In the genomic region with DNA sequence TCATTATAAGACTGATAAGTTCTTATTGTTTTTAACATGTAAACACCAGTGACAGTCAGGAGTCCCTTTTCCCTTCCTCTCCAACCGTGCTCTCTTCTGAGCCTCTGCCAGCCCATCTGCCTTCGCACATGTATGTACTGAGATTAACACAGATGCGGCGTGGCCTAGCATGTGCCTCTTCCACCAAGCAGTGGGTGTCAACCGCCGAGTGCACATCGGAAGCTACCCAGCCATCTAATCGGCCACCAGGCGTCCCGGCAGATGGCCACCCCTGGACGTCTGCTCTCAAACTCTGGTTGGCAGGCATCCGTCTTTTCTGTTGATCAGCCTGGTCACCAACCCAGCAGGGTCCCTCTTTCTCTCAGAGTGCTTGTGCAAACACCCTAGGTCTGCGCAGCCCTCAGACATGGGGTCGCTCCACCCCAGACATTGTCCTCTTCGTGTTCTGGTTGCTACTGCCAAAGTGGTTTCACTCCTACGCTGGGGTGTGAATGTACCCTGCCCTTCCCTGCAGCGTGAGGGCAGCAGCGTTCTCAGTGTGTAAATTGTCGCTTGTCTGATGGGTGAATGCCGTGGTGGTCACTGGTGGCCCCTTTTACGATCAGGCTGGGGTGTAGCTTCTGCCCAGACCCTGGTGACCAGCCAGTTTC, we compare ENCODE assay signal across 19 cellular contexts. TPM values are rescaled to one million over a fixed set of nuclear protein-coding genes. Genes with fewer than 3 reads are reported as not detected.
A peak's percentile ranks its signal among the peaks of the same experiment; 100 is the strongest.
DNase-seq lines count a peak whose midpoint lies in the region; ATAC-seq, FAIRE-seq and TF ChIP-seq lines count a peak whose summit lies in the region.
"Had no signal": no experiment of that assay in that cellular context is flagged by ENCODE, and none has a peak within 500 bp of the region (broad histone marks: within the 10 kb centered on the region; RNA-seq: fewer than 3 reads in every experiment).

No MANE protein-coding gene starts in this region.

- DNase-seq in HepG2 (ENCODE audit: low spot score) (no peak), right lobe of liver (no peak), NCI-H2081 (lab: John Stamatoyannopoulos, UW) (peak; percentile 64 to 84), cerebellar cortex (ENCODE audit: low spot score) (peak; percentile 60), H4 (ENCODE audit: low spot score) (no peak), SJCRH30 (no peak)
- DNase-seq: CD4-positive, CD25-positive, alpha-beta regulatory T cell; DND-41; KG1; NCI-H1048; NCI-H1930; NCI-H526; PC-9; Right ventricle myocardium superior had no signal

- H3K27ac ChIP-seq in HepG2 (ENCODE audit: extremely low read length, insufficient read depth, low read length) (no peak overlapping the region), right lobe of liver (no peak overlapping the region), SJCRH30 (no peak overlapping the region)
- H3K27ac ChIP-seq: A549, PC-9 had no signal

- H4K20me1 ChIP-seq in HepG2 (ENCODE audit: insufficient read depth, low read length) = peaks cover 4% of the 10 kb centered on the region; the same call in 1 of the 2 replicates

- H3K4me1 ChIP-seq in HepG2 (ENCODE audit: insufficient read depth, low read length) = no peaks in the 10 kb centered on the region
- H3K4me1 ChIP-seq in right lobe of liver = no peaks in the 10 kb centered on the region
- peaks cover 21% of the 10 kb centered on the region for H3K4me1 ChIP-seq in SJCRH30

- ATAC-seq in HepG2 (no peak), right lobe of liver (no peak), GM21515 (IDR thresholded peaks at IDR 0.05; ENCODE audit: unreplicated experiment) (no peak), GM21576 (IDR thresholded peaks at IDR 0.05; ENCODE audit: unreplicated experiment) (no peak)
- ATAC-seq: A549, HCT116, SK-N-SH treated with all-trans-retinoic acid at 6 μM for 48 hours had no signal

- no peak for TF ChIP-seq POLR2A in HepG2 (IDR thresholded peaks at IDR 0.05; ENCODE audit: insufficient read depth in 1 of 2, low read depth in 2 of 2, low read length in 2 of 2)
- no peak for TF ChIP-seq POLR2A in right lobe of liver (IDR thresholded peaks at IDR 0.05)

- POLR2A ChIA-PET in HepG2 (lab: Yijun Ruan, JAX) = no interaction called here

- TF ChIP-seq EP300 in HepG2 (IDR thresholded peaks at IDR 0.05; ENCODE audit: low read depth in 2 of 2, low read length in 2 of 2) (no peak), HepG2 (CRISPR knock-in tag; IDR thresholded peaks at IDR 0.05; ENCODE audit: borderline replicate concordance) (no peak)

- H3K9ac ChIP-seq in HepG2 (ENCODE audit: insufficient read depth, low read depth, low read length) = no peak overlapping the region

- intact Hi-C loops in HepG2 (cut with micrococcal nuclease; ENCODE audit: unreplicated experiment) (no loop called here), right lobe of liver (cut with DNase I) (loop anchor here (10.0 kb wide), 2 partner anchors 83 to 183 kb away; no protein-coding TSS in a partner anchor)

- in situ Hi-C loops in HepG2 (cut with HindIII; ENCODE audit: extremely low pct_ligation_motif_present, low pct_unique_long_range_greater_than_20kb) = no loop called here

- H3K36me3 ChIP-seq in HepG2 (replicated peaks in 1 of 2; ENCODE audit: control insufficient read depth in 1 of 2, insufficient read depth in 2 of 2, low read length in 2 of 2) (peaks cover 43 to 89% of the 10 kb centered on the region in 2 experiments; a peak in 4 of 5 replicates), right lobe of liver (peaks cover 0 to 73% (median 25%) of the 10 kb centered on the region in 4 donors), SJCRH30 (peaks cover 66% of the 10 kb centered on the region)

- FAIRE-seq in HepG2 (lab: Jason Lieb, UNC) = no peak
- FAIRE-seq: A549 had no signal

- BruUV-seq in HepG2 (replicated peaks; lab: Mats Ljungman, UMichigan) = TSS peak; percentile 30

- H3K4me2 ChIP-seq in HepG2 (ENCODE audit: low read depth, low read length) = no peak overlapping the region
- H3K4me2 ChIP-seq: A549, PC-9 had no signal

- CTCF ChIA-PET in HepG2 (lab: Yijun Ruan, JAX; ENCODE audit: low intra/inter-chr PET ratio, low total read pairs) = no interaction called here

- 97% methylated on average over 21 of the region's 21 CpGs for WGBS in HepG2 (ENCODE audit: low lambda C conversion rate)
- 92% methylated on average over 6 of the region's 21 CpGs for WGBS in right lobe of liver (ENCODE audit: insufficient coverage, low coverage, low lambda C conversion rate, missing lambda C conversion rate)

- H3K27me3 ChIP-seq in HepG2 (ENCODE audit: control insufficient read depth in 1 of 2, insufficient read depth in 2 of 2, low read length in 2 of 2) = no peaks in the 10 kb centered on the region
- H3K27me3 ChIP-seq in right lobe of liver = no peaks in the 10 kb centered on the region
- no peaks in the 10 kb centered on the region for H3K27me3 ChIP-seq in SJCRH30

- H3K9me3 ChIP-seq in HepG2 (ENCODE audit: low read length) = no peaks in the 10 kb centered on the region
- no peaks in the 10 kb centered on the region for H3K9me3 ChIP-seq in right lobe of liver
- no peaks in the 10 kb centered on the region for H3K9me3 ChIP-seq in SJCRH30 (replicated peaks)
- H3K9me3 ChIP-seq: A549 had no signal

- H3K79me2 ChIP-seq in HepG2 (ENCODE audit: insufficient read depth, low read length) = no peaks in the 10 kb centered on the region

- H2AFZ ChIP-seq in HepG2 (ENCODE audit: low read length) = no peak overlapping the region
- H2AFZ ChIP-seq: PC-9 had no signal

- TF ChIP-seq RAD21 in HepG2 (CRISPR knock-in tag; IDR thresholded peaks at IDR 0.05) = no peak

- TF ChIP-seq CTCF in HepG2 (CRISPR knock-in tag; IDR thresholded peaks at IDR 0.05) = no peak
- TF ChIP-seq CTCF in right lobe of liver (IDR thresholded peaks at IDR 0.05) = no peak

- no peak overlapping the region for H3K4me3 ChIP-seq in HepG2 (replicated peaks in 1 of 3; ENCODE audit: insufficient read depth in 1 of 3, low read depth in 2 of 3, low read length in 3 of 3)
- H3K4me3 ChIP-seq in right lobe of liver = no peak overlapping the region
- no peak overlapping the region for H3K4me3 ChIP-seq in SJCRH30
- H3K4me3 ChIP-seq: A549, PC-9 had no signal

TF ChIP-seq in HepG2, 621 proteins besides CTCF, POLR2A, EP300 and RAD21:
- TF ChIP-seq, protein P1, sequence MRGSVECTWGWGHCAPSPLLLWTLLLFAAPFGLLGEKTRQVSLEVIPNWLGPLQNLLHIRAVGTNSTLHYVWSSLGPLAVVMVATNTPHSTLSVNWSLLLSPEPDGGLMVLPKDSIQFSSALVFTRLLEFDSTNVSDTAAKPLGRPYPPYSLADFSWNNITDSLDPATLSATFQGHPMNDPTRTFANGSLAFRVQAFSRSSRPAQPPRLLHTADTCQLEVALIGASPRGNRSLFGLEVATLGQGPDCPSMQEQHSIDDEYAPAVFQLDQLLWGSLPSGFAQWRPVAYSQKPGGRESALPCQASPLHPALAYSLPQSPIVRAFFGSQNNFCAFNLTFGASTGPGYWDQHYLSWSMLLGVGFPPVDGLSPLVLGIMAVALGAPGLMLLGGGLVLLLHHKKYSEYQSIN (CRISPR knock-in tag; IDR thresholded peaks at IDR 0.05; ENCODE audit: borderline replicate concordance) = no peak
- no peak for TF ChIP-seq HNRNPH1 (optimal IDR thresholded peaks at IDR 0.05; ENCODE audit: low read depth, low read length)
- TF ChIP-seq NCOA1 (CRISPR knock-in tag; IDR thresholded peaks at IDR 0.05) = no peak
- TF ChIP-seq MZF1 (CRISPR knock-in tag; IDR thresholded peaks at IDR 0.05; ENCODE audit: borderline replicate concordance) = no peak
- TF ChIP-seq RFX1 (IDR thresholded peaks at IDR 0.05) = no peak
- no peak for TF ChIP-seq SYNCRIP (IDR thresholded peaks at IDR 0.05; ENCODE audit: insufficient read depth, low read depth, low read length)
- no peak for TF ChIP-seq HNRNPL (IDR thresholded peaks at IDR 0.05; ENCODE audit: low read depth, low read length)
- TF ChIP-seq, protein P2, sequence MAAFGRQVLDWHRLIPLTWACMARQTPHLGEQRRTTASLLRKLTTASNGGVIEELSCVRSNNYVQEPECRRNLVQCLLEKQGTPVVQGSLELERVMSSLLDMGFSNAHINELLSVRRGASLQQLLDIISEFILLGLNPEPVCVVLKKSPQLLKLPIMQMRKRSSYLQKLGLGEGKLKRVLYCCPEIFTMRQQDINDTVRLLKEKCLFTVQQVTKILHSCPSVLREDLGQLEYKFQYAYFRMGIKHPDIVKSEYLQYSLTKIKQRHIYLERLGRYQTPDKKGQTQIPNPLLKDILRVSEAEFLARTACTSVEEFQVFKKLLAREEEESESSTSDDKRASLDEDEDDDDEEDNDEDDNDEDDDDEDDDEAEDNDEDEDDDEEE (CRISPR knock-in tag; IDR thresholded peaks at IDR 0.05) = no peak
- no peak for TF ChIP-seq NFIC (IDR thresholded peaks at IDR 0.05; ENCODE audit: low read length)
- TF ChIP-seq FLYWCH1 (CRISPR knock-in tag; IDR thresholded peaks at IDR 0.05) = no peak
TF ChIP-seq in HepG2: peak in this region for 0.

RNA-seq across cellular contexts. Expression of a gene that starts 57.7 kb away (rescaled TPM):
- total RNA-seq in HepG2 (2016; rRNA removed; fragmentation: Illumina TruSeq; extraction: Trizol) (24.0 and 51.6 TPM in 2 replicates), right lobe of liver (100 to 1,000 TPM in 1 of 6 experiments, 10 to 100 TPM in 4, 1 to 10 TPM in 1; 8.6 to 117 (median 26.8) TPM)
- 18.8 and 19.8 TPM in 2 replicates for total RNA-seq in HepG2 (2016; cell fraction: cytosol; rRNA removed; fragmentation: Illumina TruSeq; extraction: Trizol; ENCODE audit: low read depth)
- 20.6 and 54.1 TPM in 2 replicates for total RNA-seq in HepG2 (2016; cell fraction: insoluble cytoplasmic fraction; rRNA removed; fragmentation: Illumina TruSeq; extraction: Trizol)
- 25.2 and 30.7 TPM in 2 replicates for total RNA-seq in HepG2 (2016; cell fraction: membrane; rRNA removed; fragmentation: Illumina TruSeq; extraction: Trizol)
- total RNA-seq in HepG2 (2016; cell fraction: nucleus; rRNA removed; fragmentation: Illumina TruSeq; extraction: Trizol) = 55.9 and 71.2 TPM in 2 replicates
- polyA plus RNA-seq in HepG2 (2011; rRNA removed) = 92.5 and 135 TPM in 2 replicates
- polyA plus RNA-seq in HepG2 (2011; cell fraction: cytosol; rRNA removed) = 45.7 and 58.8 TPM in 2 replicates
- polyA plus RNA-seq in HepG2 (2011; cell fraction: nucleus; rRNA removed) = 95.8 and 112 TPM in 2 replicates
- polyA plus RNA-seq in HepG2 (2012) = 45.0 and 107 TPM in 2 replicates
- 3.2 and 4.4 TPM in 2 replicates for polyA plus RNA-seq in HepG2 (2016; cell fraction: cytosol; fragmentation: Illumina TruSeq; extraction: Trizol; ENCODE audit: low read depth)
- polyA plus RNA-seq in HepG2 (2016; cell fraction: insoluble cytoplasmic fraction; fragmentation: Illumina TruSeq; extraction: Trizol; ENCODE audit: low read depth) = 11.3 and 19.1 TPM in 2 replicates
- 6.6 and 7.9 TPM in 2 replicates for polyA plus RNA-seq in HepG2 (2016; cell fraction: membrane; fragmentation: Illumina TruSeq; extraction: Trizol; ENCODE audit: low read depth)
- polyA plus RNA-seq in HepG2 (2016; cell fraction: nucleus; fragmentation: Illumina TruSeq; extraction: Trizol; ENCODE audit: insufficient read depth, low read depth) = 79.1 and 81.9 TPM in 2 replicates
- 183 and 246 TPM in 2 replicates for polyA minus RNA-seq in HepG2 (2011; rRNA and poly(A)+ RNA removed; ENCODE audit: low replicate concordance)
- polyA minus RNA-seq in HepG2 (2011; cell fraction: cytosol; rRNA and poly(A)+ RNA removed) = 98.4 and 116 TPM in 2 replicates
- polyA minus RNA-seq in HepG2 (2011; cell fraction: nucleus; rRNA and poly(A)+ RNA removed) = 110 and 155 TPM in 2 replicates
- 82.0 and 87.2 TPM in 2 replicates for total RNA-seq in H4 (2014; rRNA removed; shearing (Covaris generic))
- 51.6 and 57.0 TPM in 2 replicates for total RNA-seq in SJCRH30 (2014; rRNA removed; shearing (Covaris generic))

Comparison
In these comparisons a context has a peak if more than half of its experiments do, and no peak if none do; other contexts are left out.
1. DNase-seq: peak in NCI-H2081 (2 of 2) and cerebellar cortex (single experiment); none in HepG2 (single experiment), right lobe of liver (0 of 3), H4 (single experiment) and SJCRH30 (0 of 2).